In the genomic region with DNA sequence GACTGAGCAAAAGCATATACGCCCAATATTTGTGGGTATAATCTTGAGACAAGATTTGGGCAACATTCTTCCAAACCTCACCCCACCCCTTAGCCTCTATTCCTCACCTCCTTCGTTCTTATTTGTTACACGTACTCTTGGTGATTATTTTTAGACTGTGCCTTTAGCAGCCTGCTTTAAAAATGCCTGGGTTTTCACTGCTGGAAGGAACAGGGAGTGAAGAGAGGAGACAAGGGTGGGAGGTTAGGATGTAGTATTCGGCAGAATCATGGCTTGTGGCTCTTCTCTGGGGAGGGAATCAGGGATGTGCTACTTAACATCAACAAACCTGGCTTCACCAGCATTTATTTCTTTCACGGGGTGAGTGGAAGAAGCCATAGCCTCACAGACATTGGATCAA, we compare ENCODE assay signal across 21 cellular contexts.
"Had no signal": no experiment of that assay in that cellular context is flagged by ENCODE, and none has a peak within 500 bp of the region (broad histone marks: within the 10 kb centered on the region; RNA-seq: fewer than 3 reads in every experiment).

No MANE protein-coding gene starts in this region.

- H3K27ac Mint-ChIP-seq: activated CD4-positive, alpha-beta T cell treated with anti-CD3 and anti-CD28 coated beads, Interleukin-2, amount 10 ng/mL, durations not matched to agents 7 days and 5 days; activated naive CD8-positive, alpha-beta T cell treated with anti-CD3 and anti-CD28 coated beads for 36 hours; activated T-helper 2 cell treated with anti-CD3 and anti-CD28 coated beads, Interferon-gamma antibody, Interleukin-2, Interleukin-4, amounts not matched to agents 10 μg/mL and 5 μg/mL and 100 μg/mL, durations not matched to agents 14 hours and 24 hours and 36 hours; natural killer cell treated with Interleukin-12 subunit alpha and Interleukin-12 subunit beta and Interleukin-15 and Interleukin-18, amount 100 ng/mL, for 72 hours; T-helper 2 cell treated with Interferon-gamma antibody and Interleukin-4, amounts not matched to agents 5 μg/mL and 100 μg/mL, for 36 hours had no signal

- FAIRE-seq: endothelial cell of umbilical vein had no signal

- H3K27me3 ChIP-seq: foreskin keratinocyte, right atrium auricular region, suprapubic skin, upper lobe of left lung had no signal

- DNase-seq: activated CD4-positive, alpha-beta T cell treated with anti-CD3 and anti-CD28 coated beads, Interleukin-2, amount 10 ng/mL, durations not matched to agents 7 days and 5 days; activated CD4-positive, CD25-positive, alpha-beta regulatory T cell; activated CD8-positive, alpha-beta memory T cell treated with anti-CD3 and anti-CD28 coated beads for 24 hours; activated naive CD8-positive, alpha-beta T cell treated with anti-CD3 and anti-CD28 coated beads for 36 hours; cortex of kidney; effector CD4-positive, alpha-beta T cell; foreskin keratinocyte; kidney glomerular epithelial cell; mesendoderm; stimulated activated CD4-positive, alpha-beta T cell treated with anti-CD3 and anti-CD28 coated beads, Interleukin-15, amount 100 ng/mL, for 24 hours; stimulated activated CD4-positive, alpha-beta T cell treated with anti-CD3 and anti-CD28 coated beads, Interleukin-4, amount 100 ng/mL, for 24 hours; upper lobe of left lung had no signal

- H3K4me3 ChIP-seq: right atrium auricular region, suprapubic skin, upper lobe of left lung had no signal

- H3K9me3 ChIP-seq: right atrium auricular region, suprapubic skin, upper lobe of left lung had no signal

- H3K9me3 Mint-ChIP-seq: activated CD4-positive, alpha-beta T cell treated with anti-CD3 and anti-CD28 coated beads, Interleukin-2, amount 10 ng/mL, durations not matched to agents 7 days and 5 days; activated naive CD8-positive, alpha-beta T cell treated with anti-CD3 and anti-CD28 coated beads for 36 hours; activated T-helper 2 cell treated with anti-CD3 and anti-CD28 coated beads, Interferon-gamma antibody, Interleukin-2, Interleukin-4, amounts not matched to agents 10 μg/mL and 5 μg/mL and 100 μg/mL, durations not matched to agents 14 hours and 24 hours and 36 hours; brain; central memory CD8-positive, alpha-beta T cell; natural killer cell treated with Interleukin-12 subunit alpha and Interleukin-12 subunit beta and Interleukin-15 and Interleukin-18, amount 100 ng/mL, for 72 hours; stimulated activated naive CD8-positive, alpha-beta T cell treated with anti-CD3 and anti-CD28 coated beads, Interleukin-15, Interleukin-2, amounts not matched to agents 100 ng/mL and 50 ng/mL, for 24 hours; T-helper 2 cell treated with Interferon-gamma antibody and Interleukin-4, amounts not matched to agents 5 μg/mL and 100 μg/mL, for 36 hours had no signal

- H3K27me3 Mint-ChIP-seq: activated CD4-positive, alpha-beta T cell treated with anti-CD3 and anti-CD28 coated beads, Interleukin-2, amount 10 ng/mL, durations not matched to agents 7 days and 5 days; activated naive CD8-positive, alpha-beta T cell treated with anti-CD3 and anti-CD28 coated beads for 36 hours; brain; central memory CD8-positive, alpha-beta T cell; natural killer cell treated with Interleukin-12 subunit alpha and Interleukin-12 subunit beta and Interleukin-15 and Interleukin-18, amount 100 ng/mL, for 72 hours; stimulated activated naive CD8-positive, alpha-beta T cell treated with anti-CD3 and anti-CD28 coated beads, Interleukin-15, Interleukin-2, amounts not matched to agents 100 ng/mL and 50 ng/mL, for 24 hours had no signal

- H3K27ac ChIP-seq: foreskin keratinocyte, suprapubic skin, upper lobe of left lung had no signal

- ATAC-seq: foreskin keratinocyte; natural killer cell treated with Interleukin-12 subunit alpha and Interleukin-12 subunit beta and Interleukin-15 and Interleukin-18, amount 100 ng/mL, for 72 hours had no signal

- H3K4me3 Mint-ChIP-seq: activated CD4-positive, alpha-beta T cell treated with anti-CD3 and anti-CD28 coated beads, Interleukin-2, amount 10 ng/mL, durations not matched to agents 7 days and 5 days; activated naive CD8-positive, alpha-beta T cell treated with anti-CD3 and anti-CD28 coated beads for 36 hours; central memory CD8-positive, alpha-beta T cell; natural killer cell treated with Interleukin-12 subunit alpha and Interleukin-12 subunit beta and Interleukin-15 and Interleukin-18, amount 100 ng/mL, for 72 hours; stimulated activated naive CD8-positive, alpha-beta T cell treated with anti-CD3 and anti-CD28 coated beads, Interleukin-15, Interleukin-2, amounts not matched to agents 100 ng/mL and 50 ng/mL, for 24 hours; T-helper 2 cell treated with Interferon-gamma antibody and Interleukin-4, amounts not matched to agents 5 μg/mL and 100 μg/mL, for 36 hours had no signal
